ENCODE assay signal across 8 cellular contexts in the genomic region with DNA sequence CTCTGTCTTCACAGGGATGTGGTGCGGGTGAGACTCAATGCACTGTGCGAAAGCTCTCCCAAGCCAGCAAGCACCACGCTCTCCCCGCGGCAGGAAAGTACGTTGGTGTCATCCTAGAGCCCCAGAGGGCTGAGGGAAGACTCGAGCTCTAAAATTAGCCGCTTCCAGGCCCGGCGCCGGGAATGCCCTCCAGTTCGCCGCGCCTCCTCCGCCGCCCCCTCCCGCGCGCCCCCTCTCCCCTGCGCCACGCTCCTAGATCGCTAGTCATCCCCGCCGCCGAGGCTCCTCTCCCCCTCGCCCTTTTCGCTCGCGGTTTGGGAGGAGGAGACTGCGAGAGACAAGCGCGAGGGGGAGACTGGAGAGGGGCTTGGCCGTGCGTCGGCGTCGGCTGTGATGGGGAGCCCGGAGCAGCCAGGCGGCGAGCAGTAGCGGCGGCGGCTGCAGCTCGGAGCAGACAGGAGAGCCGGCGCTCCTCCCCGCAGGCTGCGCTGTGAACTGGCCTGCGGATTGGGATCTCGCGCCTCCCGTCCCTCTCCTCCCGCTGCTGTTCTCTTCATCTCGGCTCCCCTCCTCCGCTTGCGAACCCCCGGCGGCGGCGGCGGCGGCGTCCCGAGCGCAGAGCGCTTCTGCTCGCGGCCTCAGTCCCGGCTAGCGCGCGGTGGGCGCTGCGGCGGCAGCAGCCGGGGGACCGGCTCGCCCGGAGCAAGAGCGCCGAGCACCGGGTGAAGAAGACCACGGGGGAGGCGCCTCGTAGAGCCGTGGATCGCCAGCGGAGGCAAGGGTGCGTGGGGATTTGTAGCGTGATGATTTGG. TPM values are rescaled to one million over a fixed set of nuclear protein-coding genes. Genes with fewer than 3 reads are reported as not detected.
DNase-seq lines count a peak whose midpoint lies in the region; ATAC-seq, FAIRE-seq and TF ChIP-seq lines count a peak whose summit lies in the region.

A gene (plus strand): TSS at position 425 of the 812 bp plus-strand sequence. CDS start 127,295 bp downstream, outside the sequence.

- no peaks in the 10 kb centered on the region for H3K36me3 ChIP-seq in HepG2 (replicated peaks in 1 of 2; ENCODE audit: control insufficient read depth in 1 of 2, insufficient read depth in 2 of 2, low read length in 2 of 2)
- H3K36me3 ChIP-seq in transverse colon, result no peaks in the 10 kb centered on the region

- H3K36me3 Mint-ChIP-seq in natural killer cell, result peaks cover 14% of the 10 kb centered on the region

- POLR2A ChIA-PET in AG04450 (lab: Yijun Ruan, JAX) (no interaction called here), HepG2 (lab: Yijun Ruan, JAX) (no interaction called here)

- H3K27me3 Mint-ChIP-seq in natural killer cell (ENCODE audit: low read depth in 2 of 2), result peaks cover 26 to 27% of the 10 kb centered on the region in 2 donors

- in situ Hi-C loops in HepG2 (cut with HindIII; ENCODE audit: extremely low pct_ligation_motif_present, low pct_unique_long_range_greater_than_20kb) (no loop called here), transverse colon (cut with MboI; ENCODE audit: low pct_ligation_motif_present in 1 of 4, low pct_unique_long_range_greater_than_20kb in 1 of 4, low sequenced_read_pairs in 3 of 4) (no loop called here)

- H3K4me1 Mint-ChIP-seq in natural killer cell, result no peaks in the 10 kb centered on the region

- no peaks in the 10 kb centered on the region; the same call in 1 of the 2 replicates for H3K9me3 ChIP-seq in AG04450 (ENCODE audit: control insufficient read depth, insufficient read depth, low read length)
- H3K9me3 ChIP-seq in HepG2 (ENCODE audit: low read length), result no peaks in the 10 kb centered on the region; the same call in 1 of the 2 replicates
- H3K9me3 ChIP-seq in transverse colon, result no peaks in the 10 kb centered on the region

- H3K27ac Mint-ChIP-seq in natural killer cell, result no peak within 1 kb of the TSS

- H3K27me3 ChIP-seq in AG04450 (ENCODE audit: control insufficient read depth, insufficient read depth, low read length) (peaks cover 52% of the 10 kb centered on the region), HepG2 (ENCODE audit: control insufficient read depth in 1 of 2, insufficient read depth in 2 of 2, low read length in 2 of 2) (peaks cover 5 to 34% of the 10 kb centered on the region in 2 experiments; a peak in 4 of 5 replicates), transverse colon (peaks cover 84% of the 10 kb centered on the region)

- TF ChIP-seq EP300 in HepG2 (IDR thresholded peaks at IDR 0.05; ENCODE audit: low read depth in 2 of 2, low read length in 2 of 2) (no peak), HepG2 (CRISPR knock-in tag; IDR thresholded peaks at IDR 0.05; ENCODE audit: borderline replicate concordance) (no peak), transverse colon (IDR thresholded peaks at IDR 0.05; ENCODE audit: low read depth) (no peak)

- intact Hi-C loops in HepG2 (cut with micrococcal nuclease; ENCODE audit: unreplicated experiment), result no loop called here
- intact Hi-C loops in transverse colon (cut with DNase I; ENCODE audit: low total_unique reads), result no loop called here
- intact Hi-C loops in natural killer cell (cut with micrococcal nuclease), result no loop called here

- no peak for TF ChIP-seq RAD21 in HepG2 (CRISPR knock-in tag; IDR thresholded peaks at IDR 0.05)

- no peak for TF ChIP-seq CTCF in AG04450 (IDR thresholded peaks at IDR 0.05; ENCODE audit: low read depth, low read length)
- TF ChIP-seq CTCF in HepG2 (CRISPR knock-in tag; IDR thresholded peaks at IDR 0.05), result no peak
- TF ChIP-seq CTCF in transverse colon (IDR thresholded peaks at IDR 0.05), result no peak
- no peak for TF ChIP-seq CTCF in natural killer cell (IDR thresholded peaks at IDR 0.05)

- peak within 1 kb of the TSS; percentile 52 for H3K4me3 ChIP-seq in AG04450 (ENCODE audit: low read depth, low read length)
- H3K4me3 ChIP-seq in HepG2 (replicated peaks in 1 of 3; ENCODE audit: insufficient read depth in 1 of 3, low read depth in 2 of 3, low read length in 3 of 3), result no peak within 1 kb of the TSS
- H3K4me3 ChIP-seq in transverse colon, result peak within 1 kb of the TSS in 3 of 4 donors; percentile 10 to 46 (median 30)

- no peak within 1 kb of the TSS for H3K9ac ChIP-seq in HepG2 (ENCODE audit: insufficient read depth, low read depth, low read length)

- TF ChIP-seq POLR2A in HepG2 (IDR thresholded peaks at IDR 0.05; ENCODE audit: insufficient read depth in 1 of 2, low read depth in 2 of 2, low read length in 2 of 2) (no peak), transverse colon (IDR thresholded peaks at IDR 0.05) (no peak)

- no peak within 1 kb of the TSS for H3K4me2 ChIP-seq in HepG2 (ENCODE audit: low read depth, low read length)

- H3K27ac ChIP-seq in AG04450 (ENCODE audit: low read depth, low read length) (no peak within 1 kb of the TSS), caudate nucleus (ENCODE audit: low read depth, low read length) (peak within 1 kb of the TSS; percentile 73), HepG2 (ENCODE audit: extremely low read length, insufficient read depth, low read length) (no peak within 1 kb of the TSS), transverse colon (no peak within 1 kb of the TSS)

- H3K4me3 Mint-ChIP-seq in natural killer cell, result no peak within 1 kb of the TSS

- no peaks in the 10 kb centered on the region for H4K20me1 ChIP-seq in HepG2 (ENCODE audit: insufficient read depth, low read length)

- H3K4me1 ChIP-seq in HepG2 (ENCODE audit: insufficient read depth, low read length), result no peaks in the 10 kb centered on the region
- peaks cover 0 to 29% (median 12%) of the 10 kb centered on the region in 4 donors for H3K4me1 ChIP-seq in transverse colon

- BruUV-seq in HepG2 (replicated peaks; lab: Mats Ljungman, UMichigan), result no TSS peak

- CTCF ChIA-PET in AG04450 (lab: Charles Lee), result no interaction called here
- CTCF ChIA-PET in HepG2 (lab: Yijun Ruan, JAX; ENCODE audit: low intra/inter-chr PET ratio, low total read pairs), result no interaction called here

- DNase-seq in AG04450 (ENCODE audit: low read depth, low spot score), result peak; percentile 4
- DNase-seq in M059J (ENCODE audit: low read depth), result peak; percentile 71
- peak in 47 of 61 donors; percentile 20 to 84 (median 63) for DNase-seq in caudate nucleus (lab: John Stamatoyannopoulos, UW)
- DNase-seq in HepG2 (ENCODE audit: low spot score), result no peak
- DNase-seq in transverse colon, result no peak
- no peak for DNase-seq in natural killer cell

- H2AFZ ChIP-seq in HepG2 (ENCODE audit: low read length), result no peak within 1 kb of the TSS

- peaks cover 0 to 2% of the 10 kb centered on the region in 2 donors for H3K9me3 Mint-ChIP-seq in natural killer cell

- FAIRE-seq in HepG2 (lab: Jason Lieb, UNC), result no peak

- WGBS in HepG2 (ENCODE audit: low lambda C conversion rate), result 25% methylated on average over 9 of the region's 90 CpGs
- 10% methylated on average over 60 of the region's 90 CpGs; no CpG with 5 or more reads in 1 of the 2 donors for whole genome bisulfite sequencing in transverse colon (ENCODE audit: low coverage in 1 of 2), 2 donors

- ATAC-seq in HepG2 (peak; percentile 75), HG03520 (IDR thresholded peaks at IDR 0.05; ENCODE audit: unreplicated experiment) (no peak), natural killer cell (no peak), GM19467 (IDR thresholded peaks at IDR 0.05; ENCODE audit: unreplicated experiment) (no peak)

- no peaks in the 10 kb centered on the region for H3K79me2 ChIP-seq in HepG2 (ENCODE audit: insufficient read depth, low read length)

TF ChIP-seq in HepG2, 621 proteins besides CTCF, POLR2A, EP300 and RAD21 (continues in another document):
- TF ChIP-seq, protein P1, sequence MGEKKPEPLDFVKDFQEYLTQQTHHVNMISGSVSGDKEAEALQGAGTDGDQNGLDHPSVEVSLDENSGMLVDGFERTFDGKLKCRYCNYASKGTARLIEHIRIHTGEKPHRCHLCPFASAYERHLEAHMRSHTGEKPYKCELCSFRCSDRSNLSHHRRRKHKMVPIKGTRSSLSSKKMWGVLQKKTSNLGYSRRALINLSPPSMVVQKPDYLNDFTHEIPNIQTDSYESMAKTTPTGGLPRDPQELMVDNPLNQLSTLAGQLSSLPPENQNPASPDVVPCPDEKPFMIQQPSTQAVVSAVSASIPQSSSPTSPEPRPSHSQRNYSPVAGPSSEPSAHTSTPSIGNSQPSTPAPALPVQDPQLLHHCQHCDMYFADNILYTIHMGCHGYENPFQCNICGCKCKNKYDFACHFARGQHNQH (CRISPR knock-in tag; IDR thresholded peaks at IDR 0.05), result no peak
- TF ChIP-seq HDAC6 (IDR thresholded peaks at IDR 0.05; ENCODE audit: low read depth, low read length) (no peak), POLR2AphosphoS2 (IDR thresholded peaks at IDR 0.05; ENCODE audit: low read depth, low read length) (no peak), GATAD2A (CRISPR knock-in tag; IDR thresholded peaks at IDR 0.05) (no peak), ZNF883 (CRISPR knock-in tag; IDR thresholded peaks at IDR 0.05; ENCODE audit: not compliant biosample characterization) (no peak), ZSCAN12 (CRISPR knock-in tag; IDR thresholded peaks at IDR 0.05) (no peak)

RNA-seq across cellular contexts. Expression of the gene that starts here (rescaled TPM):
- 0.11 and 0.27 TPM in 2 replicates for polyA plus RNA-seq in AG04450 (2011; rRNA removed)
- 0.35 and 0.69 TPM in 2 replicates for polyA minus RNA-seq in AG04450 (2011; rRNA and poly(A)+ RNA removed)
- 1.2 and 5.8 TPM in 2 replicates for total RNA-seq in M059J (2014; rRNA removed; shearing (Covaris generic))
- not detected in 2 replicates for total RNA-seq in HepG2 (2016; rRNA removed; fragmentation: Illumina TruSeq; extraction: Trizol)
- not detected in 2 replicates for total RNA-seq in HepG2 (2016; cell fraction: cytosol; rRNA removed; fragmentation: Illumina TruSeq; extraction: Trizol; ENCODE audit: low read depth)
- total RNA-seq in HepG2 (2016; cell fraction: insoluble cytoplasmic fraction; rRNA removed; fragmentation: Illumina TruSeq; extraction: Trizol), result 0.06 TPM in 1 of 2 replicates, not detected in the other
- total RNA-seq in HepG2 (2016; cell fraction: membrane; rRNA removed; fragmentation: Illumina TruSeq; extraction: Trizol), result not detected in 2 replicates
- total RNA-seq in HepG2 (2016; cell fraction: nucleus; rRNA removed; fragmentation: Illumina TruSeq; extraction: Trizol), result not detected in 2 replicates
- not detected in 2 replicates for polyA plus RNA-seq in HepG2 (2011; rRNA removed)
- polyA plus RNA-seq in HepG2 (2011; cell fraction: cytosol; rRNA removed), result not detected in 2 replicates
- not detected in 2 replicates for polyA plus RNA-seq in HepG2 (2011; cell fraction: nucleus; rRNA removed)
- polyA plus RNA-seq in HepG2 (2012), result not detected in 2 replicates
- not detected in 2 replicates for polyA plus RNA-seq in HepG2 (2016; cell fraction: cytosol; fragmentation: Illumina TruSeq; extraction: Trizol; ENCODE audit: low read depth)
- polyA plus RNA-seq in HepG2 (2016; cell fraction: insoluble cytoplasmic fraction; fragmentation: Illumina TruSeq; extraction: Trizol; ENCODE audit: low read depth), result not detected in 2 replicates
- polyA plus RNA-seq in HepG2 (2016; cell fraction: membrane; fragmentation: Illumina TruSeq; extraction: Trizol; ENCODE audit: low read depth), result not detected in 2 replicates
- polyA plus RNA-seq in HepG2 (2016; cell fraction: nucleus; fragmentation: Illumina TruSeq; extraction: Trizol; ENCODE audit: insufficient read depth, low read depth), result not detected in 2 replicates
- polyA minus RNA-seq in HepG2 (2011; rRNA and poly(A)+ RNA removed; ENCODE audit: low replicate concordance), result 0.02 TPM in 1 of 2 replicates, not detected in the other
- polyA minus RNA-seq in HepG2 (2011; cell fraction: cytosol; rRNA and poly(A)+ RNA removed), result not detected in 2 replicates
- not detected in 2 replicates for polyA minus RNA-seq in HepG2 (2011; cell fraction: nucleus; rRNA and poly(A)+ RNA removed)
- total RNA-seq in transverse colon, result 1 to 10 TPM in 1 of 4 donors, under 1 TPM in 3; 0.40 to 1.9 (median 0.66) TPM
- not detected for total RNA-seq in natural killer cell

Comparison
In these comparisons a context has a peak if more than half of its experiments do, and no peak if none do; other contexts are left out.
1. Peak in DNase-seq and H3K4me3 ChIP-seq in AG04450; RNA of the gene not detected or under 1 TPM.
2. Peak in ATAC-seq in HepG2; RNA of the gene not detected or under 1 TPM.
3. DNase-seq: peak in M059J (single experiment) and caudate nucleus (47 of 61); none in HepG2 (single experiment), transverse colon (single experiment) and natural killer cell (single experiment).
4. H3K4me3 ChIP-seq: peak in transverse colon (3 of 4); none in HepG2 (0 of 3).